ENCODE assay signal across 18 cellular contexts in genomic region chr6:133441491-133441890, GRCh38.
DNase-seq lines count a peak whose midpoint lies in the region; ATAC-seq and TF ChIP-seq lines count a peak whose summit lies in the region.
"Had no signal": no experiment of that assay in that cellular context is flagged by ENCODE, and none has a peak within 500 bp of the region (broad histone marks: within the 10 kb centered on the region; RNA-seq: fewer than 3 reads in every experiment).

No MANE protein-coding gene starts in this region.

- CTCF ChIA-PET in HEK293T (lab: Yijun Ruan, JAX) = no interaction called here
- CTCF ChIA-PET in RWPE1 (lab: Yijun Ruan, JAX) = no interaction called here

- ATAC-seq in GM18873 (IDR thresholded peaks at IDR 0.05; ENCODE audit: low FRiP score, unreplicated experiment) = no peak
- ATAC-seq: CD8-positive, alpha-beta T cell; GM12878; HepG2 had no signal

- H3K27ac Mint-ChIP-seq in HFFc6 = no peak overlapping the region
- H3K27ac Mint-ChIP-seq: B cell; CD8-positive, alpha-beta T cell; H9; IgD-negative memory B cell had no signal

- H3K27me3 Mint-ChIP-seq in HFFc6 (ENCODE audit: insufficient read depth) = no peaks in the 10 kb centered on the region
- H3K27me3 Mint-ChIP-seq: B cell, IgD-negative memory B cell had no signal

- H3K27ac ChIP-seq in RWPE1 (no peak overlapping the region), epithelial cell of prostate (no peak overlapping the region)
- H3K27ac ChIP-seq: BLaER1 treated with 17β-estradiol and CSF1 and Interleukin-3, amounts not matched to agents 10 nM and 100 nM; HL-60 had no signal

- no peak overlapping the region for H3K4me3 Mint-ChIP-seq in HFFc6
- H3K4me3 Mint-ChIP-seq: B cell; CD8-positive, alpha-beta T cell; H9 had no signal

- no peak for DNase-seq in HEK293T (ENCODE audit: extremely low spot score)
- DNase-seq in RWPE1 (ENCODE audit: low spot score) = peak; percentile 4
- DNase-seq in epithelial cell of prostate (ENCODE audit: low read depth, low spot score) = peak; percentile 10
- DNase-seq in stimulated activated CD8-positive, alpha-beta memory T cell treated with anti-CD3 and anti-CD28 coated beads, Interleukin-4, amount 100 ng/mL, for 48 hours = no peak
- DNase-seq in HFFc6 = no peak
- DNase-seq: CD8-positive, alpha-beta T cell; DMS 273 treated with DMSO at 0.1 percent for 48 hours; DMS53; DND-41; EL; H9 had no signal

- no peaks in the 10 kb centered on the region for H3K4me1 Mint-ChIP-seq in HFFc6 (ENCODE audit: low read depth)
- H3K4me1 Mint-ChIP-seq: B cell, H9, IgD-negative memory B cell had no signal

- POLR2A ChIA-PET in HEK293T (lab: Yijun Ruan, JAX) = no interaction called here
- POLR2A ChIA-PET in RWPE1 (lab: Yijun Ruan, JAX; ENCODE audit: low non-redundant PET) = no interaction called here

- no peaks in the 10 kb centered on the region; the same call in 1 of the 2 replicates for H3K9me3 Mint-ChIP-seq in HFFc6
- H3K9me3 Mint-ChIP-seq: CD8-positive, alpha-beta T cell; H9 had no signal

- H3K36me3 Mint-ChIP-seq in HFFc6 (ENCODE audit: low read depth) = no peaks in the 10 kb centered on the region
- H3K36me3 Mint-ChIP-seq: CD8-positive, alpha-beta T cell; IgD-negative memory B cell had no signal

- TF ChIP-seq CTCF in RWPE1 (conservative IDR thresholded peaks at IDR 0.05; ENCODE audit: low read depth) (no peak), HFFc6 (IDR thresholded peaks at IDR 0.05) (no peak)

TF ChIP-seq in HEK293T, 16 proteins besides CTCF, POLR2A, EP300 and RAD21:
- TF ChIP-seq PKNOX1 (IDR thresholded peaks at IDR 0.05) = peak; percentile 78
- TF ChIP-seq SUZ12 (IDR thresholded peaks at IDR 0.05) = no peak
TF ChIP-seq in HEK293T: peak in this region for 1.

Comparison
In these comparisons a context has a peak if more than half of its experiments do, and no peak if none do; other contexts are left out.
1. DNase-seq: peak in RWPE1 (single experiment) and epithelial cell of prostate (single experiment); none in HEK293T (single experiment), stimulated activated CD8-positive, alpha-beta memory T cell treated with anti-CD3 and anti-CD28 coated beads, Interleukin-4, amount 100 ng/mL, for 48 hours (single experiment) and HFFc6 (single experiment).